In genomic region chr11:96035031-96035743, GRCh38 we compare ENCODE assay signal across 17 cellular contexts.
DNase-seq lines count a peak whose midpoint lies in the region; ATAC-seq and TF ChIP-seq lines count a peak whose summit lies in the region.
"Had no signal": no experiment of that assay in that cellular context is flagged by ENCODE, and none has a peak within 500 bp of the region (broad histone marks: within the 10 kb centered on the region; RNA-seq: fewer than 3 reads in every experiment).

No MANE protein-coding gene starts in this region.

- H3K27ac ChIP-seq in left ventricle myocardium inferior (replicated peaks) (no peak overlapping the region), cingulate gyrus (ENCODE audit: low read depth, low read length) (peak overlapping the region; percentile 60), thyroid gland (peak overlapping the region in 2 of 3 donors; percentile 47 to 57)
- H3K27ac ChIP-seq: colonic mucosa had no signal

- no peak for TF ChIP-seq CTCF in left ventricle myocardium inferior (IDR thresholded peaks at IDR 0.05; ENCODE audit: borderline replicate concordance)
- no peak for TF ChIP-seq CTCF in thyroid gland (IDR thresholded peaks at IDR 0.05)

- WGBS in thyroid gland, 2 donors, result 70 to 96% methylated on average over 5 of the region's 5 CpGs

- no peaks in the 10 kb centered on the region for H3K36me3 ChIP-seq in left ventricle myocardium inferior
- H3K36me3 ChIP-seq in thyroid gland, result no peaks in the 10 kb centered on the region
- H3K36me3 ChIP-seq: colonic mucosa had no signal

- no peaks in the 10 kb centered on the region for H3K27me3 Mint-ChIP-seq in memory B cell
- H3K27me3 Mint-ChIP-seq: activated CD4-positive, alpha-beta memory T cell treated with anti-CD3 and anti-CD28 coated beads, Interleukin-2, amount 10 ng/mL, durations not matched to agents 7 days and 5 days had no signal

- H3K4me1 Mint-ChIP-seq in memory B cell, result peaks cover 12% of the 10 kb centered on the region
- H3K4me1 Mint-ChIP-seq: activated CD4-positive, alpha-beta memory T cell treated with anti-CD3 and anti-CD28 coated beads, Interleukin-2, amount 10 ng/mL, durations not matched to agents 7 days and 5 days had no signal

- ATAC-seq in Right ventricle myocardium inferior (peak; percentile 33), memory B cell (ENCODE audit: low read depth) (no peak), GM18873 (IDR thresholded peaks at IDR 0.05; ENCODE audit: low FRiP score, unreplicated experiment) (no peak)

- H3K4me3 ChIP-seq in left ventricle myocardium inferior (no peak overlapping the region), thyroid gland (replicated peaks in 1 of 3) (no peak overlapping the region)
- H3K4me3 ChIP-seq: colonic mucosa had no signal

- H3K4me3 Mint-ChIP-seq in memory B cell, result no peak overlapping the region
- H3K4me3 Mint-ChIP-seq: activated CD4-positive, alpha-beta memory T cell treated with anti-CD3 and anti-CD28 coated beads, Interleukin-2, amount 10 ng/mL, durations not matched to agents 7 days and 5 days had no signal

- no peak for TF ChIP-seq POLR2A in thyroid gland (IDR thresholded peaks at IDR 0.05)

- H3K27ac Mint-ChIP-seq in memory B cell, result peak overlapping the region; percentile 72
- H3K27ac Mint-ChIP-seq: activated CD4-positive, alpha-beta memory T cell treated with anti-CD3 and anti-CD28 coated beads, Interleukin-2, amount 10 ng/mL, durations not matched to agents 7 days and 5 days had no signal

- DNase-seq in Right ventricle myocardium inferior (ENCODE audit: missing footprints), result no peak
- DNase-seq in left ventricle myocardium inferior, result no peak
- no peak for DNase-seq in memory B cell (ENCODE audit: low spot score in 2 of 2)
- no peak for DNase-seq in thyroid gland
- no peak for DNase-seq in Kasumi-1 (lab: John Stamatoyannopoulos, UW)
- no peak for DNase-seq in HK-2 (ENCODE audit: unreplicated experiment)
- DNase-seq: activated CD4-positive, alpha-beta memory T cell treated with anti-CD3 and anti-CD28 coated beads, Interleukin-2, amount 10 ng/mL, durations not matched to agents 7 days and 5 days; activated naive CD4-positive, alpha-beta T cell treated with Interleukin-2 at 50 U/mL for 16 hours; activated T-cell treated with anti-CD3 and anti-CD28 coated beads, Interleukin-2, amount 50 U/mL, for 1 hour; colonic mucosa; kidney glomerular epithelial cell; SIG-M5; stimulated activated CD4-positive, alpha-beta T cell treated with anti-CD3 and anti-CD28 coated beads, Interleukin-1b, Interleukin-23, amount 100 ng/mL, for 48 hours; stimulated activated naive CD4-positive, alpha-beta T cell treated with Interleukin-2 at 50 U/mL for 16 hours; T-helper 2 cell had no signal

- no peaks in the 10 kb centered on the region for H3K27me3 ChIP-seq in left ventricle myocardium inferior (ENCODE audit: low read depth)
- H3K27me3 ChIP-seq in thyroid gland, result no peaks in the 10 kb centered on the region
- H3K27me3 ChIP-seq: colonic mucosa had no signal

- H3K4me1 ChIP-seq in left ventricle myocardium inferior (no peaks in the 10 kb centered on the region), thyroid gland (peaks cover 40 to 46% of the 10 kb centered on the region in 2 donors)
- H3K4me1 ChIP-seq: colonic mucosa had no signal

- peaks cover 18% of the 10 kb centered on the region for H3K36me3 Mint-ChIP-seq in memory B cell

- intact Hi-C loops in Right ventricle myocardium inferior (cut with DNase I), result no loop called here
- intact Hi-C loops in left ventricle myocardium inferior (cut with micrococcal nuclease), result no loop called here
- intact Hi-C loops in thyroid gland (cut with DNase I), result no loop called here

- H3K9me3 ChIP-seq in left ventricle myocardium inferior (replicated peaks) (no peaks in the 10 kb centered on the region), thyroid gland (no peaks in the 10 kb centered on the region)
- H3K9me3 ChIP-seq: colonic mucosa had no signal

- no peaks in the 10 kb centered on the region for H3K9me3 Mint-ChIP-seq in memory B cell
- H3K9me3 Mint-ChIP-seq: activated CD4-positive, alpha-beta memory T cell treated with anti-CD3 and anti-CD28 coated beads, Interleukin-2, amount 10 ng/mL, durations not matched to agents 7 days and 5 days had no signal
